Comparison of ENCODE assay signal across 23 cellular contexts in genomic region chr14:75390183-75390582, GRCh38.
"Had no signal": no experiment of that assay in that cellular context is flagged by ENCODE, and none has a peak within 500 bp of the region (broad histone marks: within the 10 kb centered on the region; RNA-seq: fewer than 3 reads in every experiment).

No MANE protein-coding gene starts in this region.

- H3K4me1 ChIP-seq: colonic mucosa, esophagus squamous epithelium, gastrocnemius medialis, heart right ventricle, left lung, lower lobe of right lung had no signal

- H3K4me3 ChIP-seq: colonic mucosa, esophagus squamous epithelium, gastrocnemius medialis, heart right ventricle, left lung, lower lobe of right lung, mucosa of descending colon had no signal

- ATAC-seq: effector memory CD8-positive, alpha-beta T cell; esophagus mucosa; gastrocnemius medialis; heart right ventricle; left cardiac atrium; left lung; left ventricle myocardium superior; lower lobe of right lung; mucosa of descending colon had no signal

- FAIRE-seq: endometrium, islet of Langerhans, keratinocyte had no signal

- H3K9me3 ChIP-seq: colonic mucosa, esophagus squamous epithelium, gastrocnemius medialis, left lung, lower lobe of right lung, mucosa of descending colon had no signal

- H3K27ac ChIP-seq: colonic mucosa, epithelial cell of prostate, esophagus squamous epithelium, gastrocnemius medialis, heart right ventricle, left lung, lower lobe of right lung had no signal

- H3K27me3 ChIP-seq: colonic mucosa, esophagus squamous epithelium, gastrocnemius medialis, heart right ventricle, left lung had no signal

- H3K36me3 ChIP-seq: colonic mucosa, esophagus squamous epithelium, gastrocnemius medialis, heart right ventricle, left lung, lower lobe of right lung had no signal

- DNase-seq: colonic mucosa; cortex of kidney; effector CD8-positive, alpha-beta T cell; effector memory CD8-positive, alpha-beta T cell; erythroblast; esophagus squamous epithelium; foreskin melanocyte; gastrocnemius medialis; glutamatergic neuron; head of caudate nucleus; heart right ventricle; hippocampal formation; left cardiac atrium; left lung; left ventricle myocardium superior; lower lobe of right lung; mucosa of descending colon; naive B cell had no signal
